ENCODE assay signal across 31 cellular contexts in the genomic region with DNA sequence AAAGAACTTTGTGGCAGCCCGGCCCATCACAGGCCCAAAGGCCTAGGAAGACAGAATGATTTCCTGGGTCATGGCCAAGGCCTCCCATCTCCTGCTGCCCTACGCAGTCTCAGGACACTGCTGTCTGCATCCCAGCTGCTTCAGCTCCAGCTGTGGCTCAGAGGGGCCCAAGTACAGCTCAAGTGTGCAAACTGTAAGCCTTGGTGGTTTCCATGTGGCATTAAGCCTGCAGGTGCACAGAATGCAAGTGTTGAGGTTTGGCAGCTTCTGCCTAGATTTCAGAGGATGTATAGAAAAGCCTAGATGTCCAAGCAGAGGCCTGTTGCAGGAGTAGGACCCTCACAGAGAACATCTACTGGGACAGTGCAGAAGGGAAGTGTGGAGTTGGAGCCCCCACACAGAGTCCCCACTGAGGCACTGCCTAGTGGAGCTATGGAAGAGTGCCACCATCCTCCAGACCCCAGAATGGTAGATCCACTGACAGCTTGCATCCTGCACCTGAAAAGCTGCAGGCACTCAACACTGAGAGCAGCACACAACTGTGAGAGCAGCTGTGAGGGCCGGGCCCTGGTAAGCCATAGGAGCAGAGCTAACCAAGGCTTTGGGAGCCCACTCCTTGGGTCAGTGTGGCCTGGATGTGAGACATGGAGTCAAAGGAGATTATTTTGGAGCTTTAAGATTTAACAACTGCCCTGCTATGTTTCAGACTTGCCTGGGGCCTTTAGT.
"Had no signal": no experiment of that assay in that cellular context is flagged by ENCODE, and none has a peak within 500 bp of the region (broad histone marks: within the 10 kb centered on the region; RNA-seq: fewer than 3 reads in every experiment).

No MANE protein-coding gene starts in this region.

- H3K9me3 ChIP-seq: body of pancreas had no signal

- H3K4me1 ChIP-seq: adrenal gland, body of pancreas, breast epithelium had no signal

- DNase-seq: activated B cell treated with CpG ODN at 0.5 μM for 24 hours; activated CD4-positive, alpha-beta memory T cell treated with anti-CD3 and anti-CD28 coated beads for 36 hours; activated CD4-positive, alpha-beta T cell treated with anti-CD3 and anti-CD28 coated beads for 4 hours; activated CD4-positive, alpha-beta T cell treated with anti-CD3 and anti-CD28 coated beads, Interleukin-2, amount 10 ng/mL, durations not matched to agents 24 days and 14 days; activated CD4-positive, alpha-beta T cell treated with anti-CD3 and anti-CD28 coated beads, Interleukin-2, amount 50 U/mL, for 1 hour; activated CD4-positive, alpha-beta T cell treated with anti-CD3 and anti-CD28 coated beads, Interleukin-2, amount 50 U/mL, for 4 hours; activated CD4-positive, CD25-positive, alpha-beta regulatory T cell treated with anti-CD3 and anti-CD28 coated beads, Interleukin-2, amount 50 U/mL, for 72 hours; activated CD8-positive, alpha-beta memory T cell treated with anti-CD3 and anti-CD28 coated beads, Interleukin-2, amount 50 U/mL, for 4 hours; activated CD8-positive, alpha-beta T cell treated with anti-CD3 and anti-CD28 coated beads for 36 hours; activated effector memory CD4-positive, alpha-beta T cell treated with anti-CD3 and anti-CD28 coated beads, Interleukin-2, amount 50 U/mL, for 16 hours; activated gamma-delta T cell treated with Interleukin-2 at 50 U/mL for 16 hours; activated naive CD4-positive, alpha-beta T cell; activated naive CD4-positive, alpha-beta T cell treated with anti-CD3 and anti-CD28 coated beads for 36 hours; activated naive CD4-positive, alpha-beta T cell treated with anti-CD3 and anti-CD28 coated beads, Interleukin-2, amount 50 U/mL, for 16 hours; activated naive CD8-positive, alpha-beta T cell treated with anti-CD3 and anti-CD28 coated beads for 36 hours; activated T-cell treated with anti-CD3 and anti-CD28 coated beads for 4 hours; activated T-cell treated with anti-CD3 and anti-CD28 coated beads, Interleukin-2, amount 50 U/mL, for 1 hour; activated T-cell treated with anti-CD3 and anti-CD28 coated beads, Interleukin-2, amount 50 U/mL, for 4 hours; activated T-cell treated with anti-CD3 and anti-CD28 coated beads, Interleukin-2, amount 50 U/mL, for 72 hours; adrenal gland; amniotic stem cell; aorta; body of pancreas; brain microvascular endothelial cell; central memory CD4-positive, alpha-beta T cell; T-helper 2 cell; T-helper 9 cell had no signal

- H3K27me3 ChIP-seq: adrenal gland, body of pancreas, brain microvascular endothelial cell, breast epithelium had no signal

- H3K27ac ChIP-seq: adrenal gland, body of pancreas, brain microvascular endothelial cell, breast epithelium, VCaP had no signal

- H3K36me3 ChIP-seq: adrenal gland, brain microvascular endothelial cell, breast epithelium had no signal

- ATAC-seq: activated CD8-positive, alpha-beta T cell treated with anti-CD3 and anti-CD28 coated beads for 36 hours; activated naive CD4-positive, alpha-beta T cell treated with anti-CD3 and anti-CD28 coated beads, Interleukin-2, amount 50 U/mL, for 72 hours; activated T-cell treated with anti-CD3 and anti-CD28 coated beads, Interleukin-2, amount 50 U/mL, for 4 hours; activated T-cell treated with anti-CD3 and anti-CD28 coated beads, Interleukin-2, amount 50 U/mL, for 72 hours; activated T-helper 17 cell treated with anti-CD3 and anti-CD28 coated beads, Interleukin-2, amount 50 U/mL, for 72 hours; body of pancreas had no signal

- H3K4me3 ChIP-seq: adrenal gland, body of pancreas, breast epithelium had no signal
